ENCODE assay signal across 22 cellular contexts in genomic region chr2:229153946-229154345, GRCh38.
"Had no signal": no experiment of that assay in that cellular context is flagged by ENCODE, and none has a peak within 500 bp of the region (broad histone marks: within the 10 kb centered on the region; RNA-seq: fewer than 3 reads in every experiment).

No MANE protein-coding gene starts in this region.

- H3K36me3 Mint-ChIP-seq: activated CD4-positive, alpha-beta memory T cell treated with anti-CD3 and anti-CD28 coated beads for 36 hours; activated naive CD4-positive, alpha-beta T cell treated with anti-CD3 and anti-CD28 coated beads, Interleukin-2, amount 50 U/mL, for 24 hours had no signal

- H3K36me3 ChIP-seq: esophagus muscularis mucosa, neutrophil had no signal

- DNase-seq: activated CD4-positive, alpha-beta memory T cell treated with anti-CD3 and anti-CD28 coated beads for 36 hours; activated CD4-positive, alpha-beta T cell treated with anti-CD3 and anti-CD28 coated beads for 48 hours; activated CD4-positive, CD25-positive, alpha-beta regulatory T cell; activated gamma-delta T cell; anterior cingulate cortex; central memory CD4-positive, alpha-beta T cell; dorsolateral prefrontal cortex; glutamatergic neuron; hippocampal formation; left cardiac atrium; midbrain; right cardiac atrium; stimulated activated CD4-positive, alpha-beta T cell treated with anti-CD3 and anti-CD28 coated beads, Interleukin-1b, Interleukin-23, amount 100 ng/mL, for 48 hours; stimulated activated naive CD8-positive, alpha-beta T cell treated with anti-CD3 and anti-CD28 coated beads, Interleukin-15, amount 100 ng/mL, for 72 hours; T-helper 17 cell; tibial artery had no signal

- H3K4me1 Mint-ChIP-seq: activated naive CD4-positive, alpha-beta T cell treated with anti-CD3 and anti-CD28 coated beads, Interleukin-2, amount 50 U/mL, for 24 hours; nephron; stimulated activated naive CD8-positive, alpha-beta T cell treated with anti-CD3 and anti-CD28 coated beads, Interleukin-15, amount 100 ng/mL, for 72 hours; T-helper 17 cell had no signal

- H3K9me3 ChIP-seq: esophagus muscularis mucosa, neutrophil, tibial artery had no signal

- H3K27ac ChIP-seq: esophagus muscularis mucosa, neutrophil, parathyroid adenoma, tibial artery had no signal

- H3K27me3 ChIP-seq: dorsolateral prefrontal cortex, esophagus muscularis mucosa, neutrophil, tibial artery had no signal

- H3K27ac Mint-ChIP-seq: activated CD4-positive, alpha-beta memory T cell treated with anti-CD3 and anti-CD28 coated beads for 36 hours; activated naive CD4-positive, alpha-beta T cell treated with anti-CD3 and anti-CD28 coated beads, Interleukin-2, amount 50 U/mL, for 24 hours; activated T-helper 1 cell treated with anti-CD3 and anti-CD28 coated beads, Interleukin-12 subunit alpha, Interleukin-12 subunit beta, Interleukin-2, Interleukin-4 antibody, amounts not matched to agents 30 ng/mL and 10 ng/mL and 1 ng/mL, durations not matched to agents 14 hours and 24 hours and 36 hours; nephron; stimulated activated naive CD8-positive, alpha-beta T cell treated with anti-CD3 and anti-CD28 coated beads, Interleukin-15, amount 100 ng/mL, for 72 hours; T-helper 17 cell had no signal

- ATAC-seq: left cardiac atrium; right cardiac atrium; stimulated activated naive CD8-positive, alpha-beta T cell treated with anti-CD3 and anti-CD28 coated beads, Interleukin-15, amount 100 ng/mL, for 72 hours; T-helper 17 cell had no signal

- H2AFZ ChIP-seq: parathyroid adenoma had no signal

- H3K79me2 ChIP-seq: parathyroid adenoma had no signal

- H3K4me3 ChIP-seq: dorsolateral prefrontal cortex, esophagus muscularis mucosa, tibial artery had no signal

- H3K27me3 Mint-ChIP-seq: activated CD4-positive, alpha-beta memory T cell treated with anti-CD3 and anti-CD28 coated beads for 36 hours; activated naive CD4-positive, alpha-beta T cell treated with anti-CD3 and anti-CD28 coated beads, Interleukin-2, amount 50 U/mL, for 24 hours; stimulated activated naive CD8-positive, alpha-beta T cell treated with anti-CD3 and anti-CD28 coated beads, Interleukin-15, amount 100 ng/mL, for 72 hours; T-helper 17 cell had no signal

- H3K4me1 ChIP-seq: esophagus muscularis mucosa, parathyroid adenoma had no signal

- H3K9me3 Mint-ChIP-seq: activated CD4-positive, alpha-beta memory T cell treated with anti-CD3 and anti-CD28 coated beads for 36 hours; activated naive CD4-positive, alpha-beta T cell treated with anti-CD3 and anti-CD28 coated beads, Interleukin-2, amount 50 U/mL, for 24 hours; activated T-helper 1 cell treated with anti-CD3 and anti-CD28 coated beads, Interleukin-12 subunit alpha, Interleukin-12 subunit beta, Interleukin-2, Interleukin-4 antibody, amounts not matched to agents 30 ng/mL and 10 ng/mL and 1 ng/mL, durations not matched to agents 14 hours and 24 hours and 36 hours; nephron had no signal

- H3K4me3 Mint-ChIP-seq: activated CD4-positive, alpha-beta memory T cell treated with anti-CD3 and anti-CD28 coated beads for 36 hours; activated naive CD4-positive, alpha-beta T cell treated with anti-CD3 and anti-CD28 coated beads, Interleukin-2, amount 50 U/mL, for 24 hours; activated T-helper 1 cell treated with anti-CD3 and anti-CD28 coated beads, Interleukin-12 subunit alpha, Interleukin-12 subunit beta, Interleukin-2, Interleukin-4 antibody, amounts not matched to agents 30 ng/mL and 10 ng/mL and 1 ng/mL, durations not matched to agents 14 hours and 24 hours and 36 hours; nephron; stimulated activated naive CD8-positive, alpha-beta T cell treated with anti-CD3 and anti-CD28 coated beads, Interleukin-15, amount 100 ng/mL, for 72 hours; T-helper 17 cell had no signal
